22 cellular contexts compared by ENCODE assay signal in the genomic region with DNA sequence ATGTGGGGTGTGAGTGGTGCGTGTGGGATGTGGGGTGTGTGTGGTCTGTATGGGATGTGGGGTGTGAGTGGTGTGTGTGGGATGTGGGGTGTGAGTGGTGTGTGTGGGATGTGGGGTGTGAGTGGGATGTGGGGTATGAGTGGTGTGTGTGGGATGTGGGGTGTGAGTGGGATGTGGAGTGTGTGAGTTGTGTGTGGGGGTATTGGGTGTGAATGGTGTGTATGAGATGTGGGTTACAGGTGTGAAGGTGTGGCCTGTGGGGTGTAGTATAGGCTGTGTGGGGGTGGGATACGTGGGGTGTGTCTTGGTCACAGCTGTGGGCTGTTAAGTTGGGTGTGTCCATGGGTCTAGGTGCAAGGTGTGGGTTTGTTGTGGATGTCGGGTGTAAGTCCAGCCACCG.
"Had no signal": no experiment of that assay in that cellular context is flagged by ENCODE, and none has a peak within 500 bp of the region (broad histone marks: within the 10 kb centered on the region; RNA-seq: fewer than 3 reads in every experiment).

No MANE protein-coding gene starts in this region.

- DNase-seq: cerebellar nuclear complex; effector memory CD8-positive, alpha-beta T cell; esophagus squamous epithelium; foreskin fibroblast; glutamatergic neuron; immature natural killer cell; mesendoderm; naive thymus-derived CD4-positive, alpha-beta T cell; occipital lobe; right cardiac atrium; stimulated activated CD4-positive, alpha-beta T cell treated with anti-CD3 and anti-CD28 coated beads, Interleukin-15, amount 100 ng/mL, for 24 hours; stimulated activated CD4-positive, alpha-beta T cell treated with anti-CD3 and anti-CD28 coated beads, Interleukin-1b, Interleukin-23, amount 100 ng/mL, for 48 hours; stimulated activated CD4-positive, alpha-beta T cell treated with anti-CD3 and anti-CD28 coated beads, Interleukin-4, amount 100 ng/mL, for 24 hours had no signal

- H3K36me3 ChIP-seq: esophagus squamous epithelium, gastroesophageal sphincter, pancreas, spleen, tibial artery had no signal

- H3K27ac ChIP-seq: esophagus squamous epithelium, gastroesophageal sphincter, pancreas, spleen, tibial artery had no signal

- H3K4me1 ChIP-seq: esophagus squamous epithelium, gastroesophageal sphincter, pancreas had no signal

- ATAC-seq: effector memory CD8-positive, alpha-beta T cell; gastroesophageal sphincter; left colon; left ventricle myocardium superior; naive thymus-derived CD4-positive, alpha-beta T cell; pancreas; right cardiac atrium; stimulated activated memory B cell treated with anti-CD40 and anti-IgM and Interleukin-4, amounts not matched to agents 10 μg/mL and 1 μg/mL and 100 μg/mL, for 72 hours had no signal

- H3K4me3 ChIP-seq: esophagus squamous epithelium, gastroesophageal sphincter, lung, pancreas, spleen, tibial artery had no signal

- FAIRE-seq: colon, pancreas had no signal

- H3K9me3 ChIP-seq: esophagus squamous epithelium, gastroesophageal sphincter, pancreas, spleen, tibial artery had no signal
